In the genomic region with DNA sequence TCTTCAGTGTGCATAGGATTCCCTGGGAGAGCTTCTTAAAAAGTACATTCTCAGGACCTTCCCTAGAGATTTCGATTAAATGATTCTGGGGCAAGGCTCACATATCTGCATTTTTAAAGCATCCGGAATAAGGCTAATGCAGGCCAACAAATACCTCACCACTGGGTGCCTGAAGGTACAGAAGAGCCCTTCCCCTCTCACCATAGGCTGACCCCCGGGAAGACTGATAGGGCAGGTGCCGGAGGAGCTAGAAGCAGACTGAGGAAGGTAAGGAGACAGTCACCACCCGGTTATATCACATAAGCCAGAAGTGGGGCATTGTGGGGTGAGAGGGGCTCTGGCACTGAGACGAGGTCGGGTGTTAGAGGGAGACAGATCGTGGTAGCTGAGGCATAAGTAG, we compare ENCODE assay signal across 24 cellular contexts.
DNase-seq lines count a peak whose midpoint lies in the region; ATAC-seq and TF ChIP-seq lines count a peak whose summit lies in the region.
"Had no signal": no experiment of that assay in that cellular context is flagged by ENCODE, and none has a peak within 500 bp of the region (broad histone marks: within the 10 kb centered on the region; RNA-seq: fewer than 3 reads in every experiment).

No MANE protein-coding gene starts in this region.

- H4K20me1 ChIP-seq in GM23338 (replicated peaks; ENCODE audit: insufficient read depth) (no peaks in the 10 kb centered on the region), neural progenitor cell (ENCODE audit: low read depth) (no peaks in the 10 kb centered on the region)
- H4K20me1 ChIP-seq: BLaER1 treated with 17β-estradiol and CSF1 and Interleukin-3, amounts not matched to agents 10 nM and 100 nM had no signal

- H3F3A ChIP-seq in GM23338 (replicated peaks; ENCODE audit: low read depth) = no peaks in the 10 kb centered on the region
- H3F3A ChIP-seq in neural progenitor cell (ENCODE audit: low read depth) = no peaks in the 10 kb centered on the region

- H3K4me2 ChIP-seq in GM23338 = no peak overlapping the region
- no peak overlapping the region for H3K4me2 ChIP-seq in neural progenitor cell
- H3K4me2 ChIP-seq: A549 had no signal

- H3K9me3 Mint-ChIP-seq in GM23338 (no peaks in the 10 kb centered on the region), brain (no peaks in the 10 kb centered on the region), neural progenitor cell (no peaks in the 10 kb centered on the region), type B pancreatic cell (no peaks in the 10 kb centered on the region)
- H3K9me3 Mint-ChIP-seq: HFFc6 had no signal

- DNase-seq in GM23338 (ENCODE audit: low spot score) (no peak), neural progenitor cell (ENCODE audit: low spot score) (no peak), midbrain (lab: John Stamatoyannopoulos, UW) (no peak), type B pancreatic cell (ENCODE audit: extremely low spot score, unreplicated experiment) (no peak)
- DNase-seq: 8988T; ACHN; AML-193; BE2C; CD4-positive, alpha-beta T cell; CD8-positive, alpha-beta memory T cell; DMS 273 treated with DMSO at 0.1 percent for 48 hours; DMS79; EL; GDM1; H7; HFFc6 had no signal

- H3K9me3 ChIP-seq in HEK293 (ENCODE audit: control insufficient read depth, insufficient read depth, low read depth, low read length) (no peaks in the 10 kb centered on the region), neural progenitor cell (ENCODE audit: low read depth) (no peaks in the 10 kb centered on the region)
- H3K9me3 ChIP-seq: A549; BE2C; BLaER1 treated with 17β-estradiol and CSF1 and Interleukin-3, amounts not matched to agents 10 nM and 100 nM had no signal

- H3K27ac Mint-ChIP-seq in GM23338 (no peak overlapping the region), brain (peak overlapping the region in 4 of 5 experiments; percentile 14 to 89 (median 46)), neural progenitor cell (peak overlapping the region; percentile 85), type B pancreatic cell (no peak overlapping the region)
- H3K27ac Mint-ChIP-seq: CD14-positive monocyte; CD4-positive, alpha-beta T cell; HFFc6 had no signal

- H3K4me1 ChIP-seq in GM23338 (ENCODE audit: insufficient read depth) (no peaks in the 10 kb centered on the region), HEK293 (ENCODE audit: control insufficient read depth, insufficient read depth, low read length) (no peaks in the 10 kb centered on the region), neural progenitor cell (peaks cover 11% of the 10 kb centered on the region)
- H3K4me1 ChIP-seq: A549, BE2C had no signal

- H2AFZ ChIP-seq in GM23338 (0 out of 2 replicates have a peak overlapping the region, but pooled peaks have one; percentile 56), neural progenitor cell (replicated peaks) (no peak overlapping the region)

- H3K4me3 ChIP-seq in GM23338 (no peak overlapping the region), HEK293 (ENCODE audit: low read depth, low read length) (no peak overlapping the region), neural progenitor cell (no peak overlapping the region)
- H3K4me3 ChIP-seq: A549; BLaER1 treated with 17β-estradiol and CSF1 and Interleukin-3, amounts not matched to agents 10 nM and 100 nM; GM12878 had no signal

- H3K79me2 ChIP-seq in GM23338 (replicated peaks; ENCODE audit: insufficient read depth) = no peaks in the 10 kb centered on the region
- H3K79me2 ChIP-seq in neural progenitor cell (ENCODE audit: low read depth) = no peaks in the 10 kb centered on the region

- H3K9me2 ChIP-seq in GM23338 (ENCODE audit: insufficient read depth) = no peaks in the 10 kb centered on the region; the same call in 1 of the 2 replicates

- H3K9ac ChIP-seq in neural progenitor cell = no peak overlapping the region
- H3K9ac ChIP-seq: BLaER1 treated with 17β-estradiol and CSF1 and Interleukin-3, amounts not matched to agents 10 nM and 100 nM had no signal

- POLR2A ChIA-PET in HEK293 (lab: Yijun Ruan, JAX) = no interaction called here

- H3K4me1 Mint-ChIP-seq in GM23338 (peaks cover 24% of the 10 kb centered on the region), brain (peaks cover 54% of the 10 kb centered on the region), neural progenitor cell (peaks cover 31% of the 10 kb centered on the region), type B pancreatic cell (ENCODE audit: unreplicated experiment) (peaks cover 23% of the 10 kb centered on the region)
- H3K4me1 Mint-ChIP-seq: CD14-positive monocyte; CD8-positive, alpha-beta memory T cell had no signal

- H3K36me3 Mint-ChIP-seq in GM23338 (ENCODE audit: low read depth) (no peaks in the 10 kb centered on the region; the same call in 2 of the 3 replicates), brain (no peaks in the 10 kb centered on the region), neural progenitor cell (no peaks in the 10 kb centered on the region), type B pancreatic cell (no peaks in the 10 kb centered on the region)
- H3K36me3 Mint-ChIP-seq: CD14-positive monocyte; CD8-positive, alpha-beta memory T cell had no signal

- H3K27me3 Mint-ChIP-seq in GM23338 (ENCODE audit: insufficient read depth, low read depth, poor library complexity) (no peaks in the 10 kb centered on the region), brain (no peaks in the 10 kb centered on the region), neural progenitor cell (ENCODE audit: insufficient read depth, low read depth) (peaks cover 5% of the 10 kb centered on the region), type B pancreatic cell (peaks cover 47% of the 10 kb centered on the region)
- H3K27me3 Mint-ChIP-seq: CD4-positive, alpha-beta T cell had no signal

- no peaks in the 10 kb centered on the region for H3K27me3 ChIP-seq in GM23338 (ENCODE audit: insufficient read depth)
- no peaks in the 10 kb centered on the region for H3K27me3 ChIP-seq in neural progenitor cell
- H3K27me3 ChIP-seq: BE2C had no signal

- TF ChIP-seq CTCF in GM23338 (conservative IDR thresholded peaks at IDR 0.05; ENCODE audit: low read depth in 2 of 2) = no peak
- TF ChIP-seq CTCF in HEK293 (tag by site-specific recombination; IDR thresholded peaks at IDR 0.05) = no peak
- no peak for TF ChIP-seq CTCF in brain (conservative IDR thresholded peaks at IDR 0.05)
- no peak for TF ChIP-seq CTCF in neural progenitor cell (IDR thresholded peaks at IDR 0.05)
- no peak for TF ChIP-seq CTCF in type B pancreatic cell (conservative IDR thresholded peaks at IDR 0.05)

- H3K27ac ChIP-seq in GM23338 (ENCODE audit: low read depth) = no peak overlapping the region
- H3K27ac ChIP-seq in HEK293 (ENCODE audit: extremely low read depth, low read depth, low read length) = peak overlapping the region; percentile 17; the same call in 1 of the 2 replicates
- no peak overlapping the region for H3K27ac ChIP-seq in neural progenitor cell
- H3K27ac ChIP-seq: A549; BLaER1 treated with 17β-estradiol and CSF1 and Interleukin-3, amounts not matched to agents 10 nM and 100 nM had no signal

- H3K36me3 ChIP-seq in GM23338 (ENCODE audit: insufficient read depth) (no peaks in the 10 kb centered on the region), HEK293 (ENCODE audit: control insufficient read depth in 2 of 2, insufficient read depth in 1 of 2, low read length in 2 of 2) (no peaks in the 10 kb centered on the region), neural progenitor cell (no peaks in the 10 kb centered on the region)
- H3K36me3 ChIP-seq: BE2C; BLaER1 treated with 17β-estradiol and CSF1 and Interleukin-3, amounts not matched to agents 10 nM and 100 nM had no signal

- CTCF ChIA-PET in HEK293 (lab: Yijun Ruan, JAX) = no interaction called here

- H3K4me3 Mint-ChIP-seq in GM23338 (no peak overlapping the region), brain (no peak overlapping the region), neural progenitor cell (no peak overlapping the region), type B pancreatic cell (no peak overlapping the region)
- H3K4me3 Mint-ChIP-seq: CD14-positive monocyte; CD4-positive, alpha-beta T cell; CD8-positive, alpha-beta memory T cell; HFFc6 had no signal

- ATAC-seq in GM23338 = peak; percentile 76
- ATAC-seq in HG03025 (IDR thresholded peaks at IDR 0.05; ENCODE audit: low FRiP score, unreplicated experiment) = no peak
- ATAC-seq: A549, GM12878, HCT116 had no signal

TF ChIP-seq in GM23338, 12 proteins besides CTCF, POLR2A, EP300 and RAD21 (continues in another document):
- no peak for TF ChIP-seq NANOG (IDR thresholded peaks at IDR 0.05; ENCODE audit: borderline replicate concordance)
- TF ChIP-seq, protein P1, sequence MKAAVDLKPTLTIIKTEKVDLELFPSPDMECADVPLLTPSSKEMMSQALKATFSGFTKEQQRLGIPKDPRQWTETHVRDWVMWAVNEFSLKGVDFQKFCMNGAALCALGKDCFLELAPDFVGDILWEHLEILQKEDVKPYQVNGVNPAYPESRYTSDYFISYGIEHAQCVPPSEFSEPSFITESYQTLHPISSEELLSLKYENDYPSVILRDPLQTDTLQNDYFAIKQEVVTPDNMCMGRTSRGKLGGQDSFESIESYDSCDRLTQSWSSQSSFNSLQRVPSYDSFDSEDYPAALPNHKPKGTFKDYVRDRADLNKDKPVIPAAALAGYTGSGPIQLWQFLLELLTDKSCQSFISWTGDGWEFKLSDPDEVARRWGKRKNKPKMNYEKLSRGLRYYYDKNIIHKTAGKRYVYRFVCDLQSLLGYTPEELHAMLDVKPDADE (IDR thresholded peaks at IDR 0.05) = no peak
- TF ChIP-seq STAT1 (IDR thresholded peaks at IDR 0.05; ENCODE audit: unreplicated experiment) = no peak

TF ChIP-seq in HEK293, 187 proteins besides CTCF, POLR2A, EP300 and RAD21:
- TF ChIP-seq ZNF274 (IDR thresholded peaks at IDR 0.05; ENCODE audit: low read length) (no peak), ZNF274 (tag by site-specific recombination; IDR thresholded peaks at IDR 0.05; ENCODE audit: borderline replicate concordance) (no peak), ZNF175 (tag by site-specific recombination; IDR thresholded peaks at IDR 0.05) (no peak)
TF ChIP-seq in HEK293: peak in this region for 0.

Comparison
In these comparisons a context has a peak if more than half of its experiments do, and no peak if none do; other contexts are left out.
1. H3K27ac Mint-ChIP-seq: peak in brain (4 of 5) and neural progenitor cell (single experiment); none in GM23338 (single experiment) and type B pancreatic cell (single experiment).